17 cellular contexts compared by ENCODE assay signal in the genomic region with DNA sequence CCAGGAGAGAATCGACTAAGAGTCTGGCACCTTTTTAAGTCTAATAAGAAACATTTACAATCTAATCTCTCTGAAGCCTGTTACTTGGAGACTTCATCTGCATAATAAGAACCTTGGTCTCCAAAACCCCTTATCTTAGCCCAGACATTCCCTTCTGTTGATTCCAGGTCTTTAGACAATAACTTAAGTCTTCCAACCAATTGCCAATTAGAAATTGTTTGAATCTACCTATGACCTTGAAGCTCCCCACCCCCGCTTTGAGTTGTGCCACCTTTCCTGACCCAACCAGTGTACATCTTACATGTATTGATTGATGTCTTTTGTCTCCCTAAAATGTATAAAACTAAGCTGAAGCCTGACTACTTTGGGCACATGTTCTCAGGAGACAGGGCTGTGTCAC. TPM values are rescaled to one million over a fixed set of nuclear protein-coding genes. Genes with fewer than 3 reads are reported as not detected.
A peak's percentile ranks its signal among the peaks of the same experiment; 100 is the strongest.
DNase-seq lines count a peak whose midpoint lies in the region; ATAC-seq and TF ChIP-seq lines count a peak whose summit lies in the region.
"Had no signal": no experiment of that assay in that cellular context is flagged by ENCODE, and none has a peak within 500 bp of the region (broad histone marks: within the 10 kb centered on the region; RNA-seq: fewer than 3 reads in every experiment).

No MANE protein-coding gene starts in this region.

- in situ Hi-C loops in IMR-90 (cut with MboI; ENCODE audit: low sequenced_read_pairs), result loop anchor here (5.0 kb wide), 2 partner anchors 47 to 117 kb away; no protein-coding TSS in a partner anchor

- H3K9ac ChIP-seq in IMR-90 (ENCODE audit: low read depth, low read length), result no peak overlapping the region

- H3K27me3 Mint-ChIP-seq in chondrocyte (ENCODE audit: low read depth), result no peaks in the 10 kb centered on the region

- no peak overlapping the region for H3K4me2 ChIP-seq in IMR-90 (ENCODE audit: low read depth, low read length)

- H3K4me3 Mint-ChIP-seq in chondrocyte (ENCODE audit: unreplicated experiment), result no peak overlapping the region
- H3K4me3 Mint-ChIP-seq: activated CD8-positive, alpha-beta memory T cell treated with anti-CD3 and anti-CD28 coated beads, Interleukin-2, amount 10 ng/mL, durations not matched to agents 7 days and 5 days had no signal

- H3K27ac ChIP-seq in IMR-90 (ENCODE audit: insufficient read depth, low read length) (no peak overlapping the region), mesodermal cell (ENCODE audit: low read depth, low read length, severe bottlenecking) (peak overlapping the region; percentile 97), thoracic aorta (peak overlapping the region; percentile 81 to 90)

- no peak for TF ChIP-seq CTCF in IMR-90 (conservative IDR thresholded peaks at IDR 0.05; ENCODE audit: low read depth, low read length)
- no peak for TF ChIP-seq CTCF in chondrocyte (IDR thresholded peaks at IDR 0.05)
- no peak for TF ChIP-seq CTCF in thoracic aorta (IDR thresholded peaks at IDR 0.05)

- peak overlapping the region; percentile 2; the same call in 1 of the 2 replicates for H2AK5ac ChIP-seq in IMR-90 (ENCODE audit: low read depth, low read length)

- H4K8ac ChIP-seq in IMR-90 (ENCODE audit: low read depth in 2 of 2, low read length in 2 of 2), result 0 out of 4 replicates have a peak overlapping the region, but pooled peaks of 1 of the 2 experiments have one; percentile 24

- no peak for ATAC-seq in IMR-90 (ENCODE audit: low read depth)
- ATAC-seq in thoracic aorta (ENCODE audit: insufficient number of reproducible peaks, low FRiP score, low read depth), result no peak
- ATAC-seq in GM19324 (IDR thresholded peaks at IDR 0.05; ENCODE audit: low FRiP score, unreplicated experiment), result no peak
- ATAC-seq: activated CD8-positive, alpha-beta memory T cell treated with anti-CD3 and anti-CD28 coated beads, Interleukin-2, amount 10 ng/mL, durations not matched to agents 7 days and 5 days had no signal

- H3K36me3 ChIP-seq in IMR-90 (ENCODE audit: control insufficient read depth, insufficient read depth, low read length) (no peaks in the 10 kb centered on the region), mesodermal cell (ENCODE audit: control insufficient read depth, insufficient read depth, low read length) (no peaks in the 10 kb centered on the region), thoracic aorta (no peaks in the 10 kb centered on the region)

- no peak overlapping the region for H2AK9ac ChIP-seq in IMR-90 (replicated peaks; ENCODE audit: low read depth, low read length, poor library complexity)

- no peak overlapping the region for H4K5ac ChIP-seq in IMR-90 (ENCODE audit: low read depth, low read length)

- no peaks in the 10 kb centered on the region for H3K36me3 Mint-ChIP-seq in chondrocyte (ENCODE audit: low read depth)
- H3K36me3 Mint-ChIP-seq: activated CD8-positive, alpha-beta memory T cell treated with anti-CD3 and anti-CD28 coated beads, Interleukin-2, amount 10 ng/mL, durations not matched to agents 7 days and 5 days; CD14-positive monocyte had no signal

- H3K27ac Mint-ChIP-seq in chondrocyte (ENCODE audit: unreplicated experiment), result peak overlapping the region; percentile 100
- H3K27ac Mint-ChIP-seq: activated CD8-positive, alpha-beta memory T cell treated with anti-CD3 and anti-CD28 coated beads, Interleukin-2, amount 10 ng/mL, durations not matched to agents 7 days and 5 days had no signal

- no CpG with 5 or more reads among the region's 2 CpGs for WGBS in IMR-90 (ENCODE audit: extremely low coverage in 2 of 2, insufficient read length in 1 of 2), 2 experiments
- 0 to 10% methylated on average over 1 of the region's 2 CpGs for WGBS in mesodermal cell (ENCODE audit: insufficient coverage in 2 of 2), 2 experiments

- no peak for DNase-seq in IMR-90
- DNase-seq in chondrocyte (ENCODE audit: low spot score), result no peak
- no peak for DNase-seq in thoracic aorta (ENCODE audit: low spot score)
- DNase-seq in mucosa of gallbladder (ENCODE audit: low spot score), result no peak
- DNase-seq in NOMO-1 (lab: John Stamatoyannopoulos, UW; ENCODE audit: unreplicated experiment in 2 of 2), result no peak
- no peak for DNase-seq in CD1c-positive myeloid dendritic cell (ENCODE audit: extremely low spot score)
- DNase-seq: activated CD4-positive, CD25-positive, alpha-beta regulatory T cell treated with anti-CD3 and anti-CD28 coated beads, Interleukin-2, amount 50 U/mL, for 72 hours; activated CD8-positive, alpha-beta memory T cell treated with anti-CD3 and anti-CD28 coated beads, Interleukin-2, amount 10 ng/mL, durations not matched to agents 7 days and 5 days; activated effector memory CD4-positive, alpha-beta T cell treated with anti-CD3 and anti-CD28 coated beads, Interleukin-2, amount 50 U/mL, for 16 hours; anterior cingulate cortex; DMS79 treated with DMSO at 0.1 percent for 48 hours; NCI-H748 treated with DMSO at 0.1 percent for 48 hours; RPMI8226; T-helper 2 cell had no signal

- BruUV-seq in IMR-90 (replicated peaks; lab: Mats Ljungman, UMichigan), result no TSS peak

- H3K9me1 ChIP-seq in IMR-90 (ENCODE audit: insufficient read depth, low read length), result no peaks in the 10 kb centered on the region

- no peaks in the 10 kb centered on the region for H3K79me1 ChIP-seq in IMR-90 (ENCODE audit: low read depth in 1 of 2, low read length in 2 of 2)

- H4K20me1 ChIP-seq in IMR-90 (ENCODE audit: insufficient read depth, low read length), result no peaks in the 10 kb centered on the region

- H3K9me3 ChIP-seq in IMR-90 (ENCODE audit: control insufficient read depth, insufficient read depth, low read length) (no peaks in the 10 kb centered on the region), mesodermal cell (ENCODE audit: control insufficient read depth, low read length) (no peaks in the 10 kb centered on the region), thoracic aorta (no peaks in the 10 kb centered on the region)

- intact Hi-C loops in IMR-90 (cut with micrococcal nuclease), result loop anchor here (2.0 to 5.0 kb wide), 2 partner anchors 50 to 538 kb away; a partner anchor contains a TSS

- peak overlapping the region; percentile 47; the same call in 1 of the 2 replicates for H2BK20ac ChIP-seq in IMR-90 (ENCODE audit: low read depth, low read length)

- 0 out of 3 replicates have a peak overlapping the region, but pooled peaks have one; percentile 36 for H2BK15ac ChIP-seq in IMR-90 (ENCODE audit: low read depth, low read length)

- H3K4ac ChIP-seq in IMR-90 (ENCODE audit: low read depth, low read length), result no peak overlapping the region

- no peak overlapping the region for H3K14ac ChIP-seq in IMR-90 (replicated peaks; ENCODE audit: low read depth, low read length)

- H2BK120ac ChIP-seq in IMR-90 (ENCODE audit: low read depth, low read length), result peak overlapping the region; percentile 6; the same call in 1 of the 2 replicates

- no peak overlapping the region for H3K18ac ChIP-seq in IMR-90 (ENCODE audit: low read depth, low read length)

- no peak overlapping the region for H2AFZ ChIP-seq in IMR-90 (replicated peaks; ENCODE audit: low read length, poor library complexity)

- no peak overlapping the region for H2BK5ac ChIP-seq in IMR-90 (ENCODE audit: low read depth, low read length, poor library complexity, severe bottlenecking)

- CTCF ChIA-PET in IMR-90 (lab: Yijun Ruan, JAX), result interaction anchor here (0.9 to 2.5 kb wide), 14 partner anchors 8 to 133 kb away, joined by 3 to 17 read pairs (median 6); a partner anchor contains a TSS

- no peaks in the 10 kb centered on the region for H3K9me3 Mint-ChIP-seq in chondrocyte (ENCODE audit: low read depth)

- H3K27me3 ChIP-seq in IMR-90 (ENCODE audit: control insufficient read depth, insufficient read depth, low read length) (no peaks in the 10 kb centered on the region), thoracic aorta (replicated peaks; ENCODE audit: insufficient read depth) (no peaks in the 10 kb centered on the region)

- TF ChIP-seq RAD21 in IMR-90 (IDR thresholded peaks at IDR 0.05; ENCODE audit: low read length), result no peak

- H3K4me1 Mint-ChIP-seq in chondrocyte (ENCODE audit: low read depth), result peaks cover 36% of the 10 kb centered on the region
- H3K4me1 Mint-ChIP-seq: activated CD8-positive, alpha-beta memory T cell treated with anti-CD3 and anti-CD28 coated beads, Interleukin-2, amount 10 ng/mL, durations not matched to agents 7 days and 5 days had no signal

- TF ChIP-seq POLR2A in IMR-90 (IDR thresholded peaks at IDR 0.05; ENCODE audit: low read depth, low read length), result no peak

- H3K4me3 ChIP-seq in IMR-90 (ENCODE audit: insufficient read depth, low read depth, low read length) (no peak overlapping the region), mesodermal cell (ENCODE audit: extremely low read depth, insufficient read depth, low read length, poor library complexity, severe bottlenecking) (no peak overlapping the region), thoracic aorta (no peak overlapping the region)

- H3K4me1 ChIP-seq in IMR-90 (ENCODE audit: control insufficient read depth, insufficient read depth, low read length), result peaks cover 2% of the 10 kb centered on the region
- peaks cover 42% of the 10 kb centered on the region for H3K4me1 ChIP-seq in mesodermal cell (ENCODE audit: control insufficient read depth, insufficient read depth, low read length, poor library complexity, severe bottlenecking)
- peaks cover 20 to 49% of the 10 kb centered on the region in 2 donors for H3K4me1 ChIP-seq in thoracic aorta (ENCODE audit: control insufficient read depth in 1 of 2, low read depth in 2 of 2)

- peak overlapping the region; percentile 37; the same call in 1 of the 2 replicates for H4K91ac ChIP-seq in IMR-90 (ENCODE audit: insufficient read depth, low read depth, low read length)

- H3K23ac ChIP-seq in IMR-90 (ENCODE audit: low read depth, low read length), result no peak overlapping the region

- H3K56ac ChIP-seq in IMR-90 (ENCODE audit: extremely low read depth, insufficient read depth, low read length), result no peak overlapping the region

- POLR2A ChIA-PET in IMR-90 (lab: Charles Lee; ENCODE audit: unreplicated experiment), result no interaction called here

- dilution Hi-C loops in IMR-90 (cut with HindIII; ENCODE audit: low sequenced_read_pairs, unreplicated experiment), result no loop called here

TF ChIP-seq in IMR-90, 13 proteins besides CTCF, POLR2A, EP300 and RAD21 (continues in another document):
- TF ChIP-seq BHLHE40 (IDR thresholded peaks at IDR 0.05; ENCODE audit: low read depth, low read length) (no peak), MAFK (IDR thresholded peaks at IDR 0.05; ENCODE audit: low read depth, low read length) (no peak), FOS (IDR thresholded peaks at IDR 0.05; ENCODE audit: low read depth, low read length) (no peak), MXI1 (IDR thresholded peaks at IDR 0.05; ENCODE audit: borderline replicate concordance, low read depth, low read length) (no peak), CEBPB (IDR thresholded peaks at IDR 0.05; ENCODE audit: low read depth, low read length) (no peak), CHD1 (IDR thresholded peaks at IDR 0.05; ENCODE audit: low read depth, low read length) (no peak)

RNA-seq across cellular contexts. Expression of a gene that starts 49.5 kb away (rescaled TPM):
- 7.5 and 9.5 TPM in 2 replicates for total RNA-seq in IMR-90 (2012; rRNA removed)
- 8.7 and 10.8 TPM in 2 replicates for polyA plus RNA-seq in IMR-90 (2012; rRNA removed)
- polyA plus RNA-seq in IMR-90 (2012; cell fraction: cytosol; rRNA removed), result 4.6 and 4.8 TPM in 2 replicates
- polyA plus RNA-seq in IMR-90 (2012; cell fraction: nucleus; rRNA removed; ENCODE audit: low replicate concordance), result 5.2 and 21.0 TPM in 2 replicates
- total RNA-seq in chondrocyte, result 3.7 to 5.8 TPM (median 3.7 TPM) in 3 replicates
- 19.6 TPM for polyA plus RNA-seq in mesodermal cell (2013, experiment 1 of 2)
- polyA plus RNA-seq in mesodermal cell (2013, experiment 2 of 2), result 12.4 TPM
- total RNA-seq in thoracic aorta, result 10 to 100 TPM; 41.0 to 78.4 TPM
- 53.4 TPM for total RNA-seq in mucosa of gallbladder
- total RNA-seq: activated CD8-positive, alpha-beta memory T cell treated with anti-CD3 and anti-CD28 coated beads, Interleukin-2, amount 10 ng/mL, durations not matched to agents 7 days and 5 days had no signal
